In genomic region chr4:3252831-3253641, GRCh38 we compare ENCODE assay signal across 18 cellular contexts. TPM values are rescaled to one million over a fixed set of nuclear protein-coding genes. Genes with fewer than 3 reads are reported as not detected.
DNase-seq lines count a peak whose midpoint lies in the region; ATAC-seq and TF ChIP-seq lines count a peak whose summit lies in the region.
"Had no signal": no experiment of that assay in that cellular context is flagged by ENCODE, and none has a peak within 500 bp of the region (broad histone marks: within the 10 kb centered on the region; RNA-seq: fewer than 3 reads in every experiment).

No MANE protein-coding gene starts in this region.

- no peak overlapping the region for H2BK20ac ChIP-seq in IMR-90 (ENCODE audit: low read depth, low read length)

- H3K9me3 ChIP-seq in IMR-90 (ENCODE audit: control insufficient read depth, insufficient read depth, low read length) (no peaks in the 10 kb centered on the region), ovary (no peaks in the 10 kb centered on the region)
- H3K9me3 ChIP-seq: Caco-2, heart right ventricle had no signal

- no peak overlapping the region for H4K91ac ChIP-seq in IMR-90 (ENCODE audit: insufficient read depth, low read depth, low read length)

- H3K9ac ChIP-seq in IMR-90 (ENCODE audit: low read depth, low read length), result no peak overlapping the region

- no peak overlapping the region for H3K14ac ChIP-seq in IMR-90 (replicated peaks; ENCODE audit: low read depth, low read length)

- H2AFZ ChIP-seq in IMR-90 (replicated peaks; ENCODE audit: low read length, poor library complexity), result no peak overlapping the region

- H3K36me3 Mint-ChIP-seq in CD14-positive monocyte, result peaks cover 0 to 9% of the 10 kb centered on the region in 2 donors
- H3K36me3 Mint-ChIP-seq: naive B cell had no signal

- H3K4me3 ChIP-seq in IMR-90 (ENCODE audit: insufficient read depth, low read depth, low read length) (no peak overlapping the region), ovary (no peak overlapping the region)
- H3K4me3 ChIP-seq: heart right ventricle had no signal

- no peaks in the 10 kb centered on the region for H3K9me1 ChIP-seq in IMR-90 (ENCODE audit: insufficient read depth, low read length)

- H2BK15ac ChIP-seq in IMR-90 (ENCODE audit: low read depth, low read length), result no peak overlapping the region

- no peak for TF ChIP-seq EP300 in ovary (IDR thresholded peaks at IDR 0.05)

- no peak overlapping the region for H3K56ac ChIP-seq in IMR-90 (ENCODE audit: extremely low read depth, insufficient read depth, low read length)

- no TSS peak for BruUV-seq in IMR-90 (replicated peaks; lab: Mats Ljungman, UMichigan)

- dilution Hi-C loops in IMR-90 (cut with HindIII; ENCODE audit: low sequenced_read_pairs, unreplicated experiment), result no loop called here

- no peak for TF ChIP-seq CTCF in CD14-positive monocyte (IDR thresholded peaks at IDR 0.05)
- no peak for TF ChIP-seq CTCF in IMR-90 (conservative IDR thresholded peaks at IDR 0.05; ENCODE audit: low read depth, low read length)
- TF ChIP-seq CTCF in ovary (IDR thresholded peaks at IDR 0.05), result no peak

- H3K27me3 Mint-ChIP-seq in CD14-positive monocyte (ENCODE audit: low read depth in 3 of 3), result peaks cover 0 to 2% (median 1%) of the 10 kb centered on the region in 3 donors
- H3K27me3 Mint-ChIP-seq: activated naive CD8-positive, alpha-beta T cell treated with anti-CD3 and anti-CD28 coated beads, Interleukin-2, amount 50 U/mL, for 24 hours; dendritic cell treated with granulocyte-macrophage colony-stimulating factor and Interleukin-4, amounts not matched to agents 40 ng/mL and 50 ng/mL, for 4 days; naive B cell; progenitor cell of endocrine pancreas had no signal

- no peak overlapping the region for H3K23ac ChIP-seq in IMR-90 (ENCODE audit: low read depth, low read length)

- TF ChIP-seq RAD21 in IMR-90 (IDR thresholded peaks at IDR 0.05; ENCODE audit: low read length), result no peak

- no peak for TF ChIP-seq POLR2A in IMR-90 (IDR thresholded peaks at IDR 0.05; ENCODE audit: low read depth, low read length)
- no peak for TF ChIP-seq POLR2A in ovary (IDR thresholded peaks at IDR 0.05)

- no peak overlapping the region for H3K27ac Mint-ChIP-seq in CD14-positive monocyte
- H3K27ac Mint-ChIP-seq: activated naive CD8-positive, alpha-beta T cell treated with anti-CD3 and anti-CD28 coated beads, Interleukin-2, amount 50 U/mL, for 24 hours; dendritic cell treated with granulocyte-macrophage colony-stimulating factor and Interleukin-4, amounts not matched to agents 40 ng/mL and 50 ng/mL, for 4 days; immature natural killer cell; progenitor cell of endocrine pancreas had no signal

- no peak overlapping the region for H2BK5ac ChIP-seq in IMR-90 (ENCODE audit: low read depth, low read length, poor library complexity, severe bottlenecking)

- H3K9me3 Mint-ChIP-seq in CD14-positive monocyte, result no peaks in the 10 kb centered on the region
- H3K9me3 Mint-ChIP-seq: activated naive CD8-positive, alpha-beta T cell treated with anti-CD3 and anti-CD28 coated beads, Interleukin-2, amount 50 U/mL, for 24 hours; dendritic cell treated with granulocyte-macrophage colony-stimulating factor and Interleukin-4, amounts not matched to agents 40 ng/mL and 50 ng/mL, for 4 days; immature natural killer cell; naive B cell had no signal

- POLR2A ChIA-PET in IMR-90 (lab: Charles Lee; ENCODE audit: unreplicated experiment), result no interaction called here

- H3K4me2 ChIP-seq in IMR-90 (ENCODE audit: low read depth, low read length), result no peak overlapping the region

- peak overlapping the region; percentile 5 for H2AK9ac ChIP-seq in IMR-90 (replicated peaks; ENCODE audit: low read depth, low read length, poor library complexity)

- intact Hi-C loops in CD14-positive monocyte (cut with micrococcal nuclease) (no loop called here), IMR-90 (cut with micrococcal nuclease) (no loop called here), left ventricle myocardium superior (cut with micrococcal nuclease) (no loop called here), ovary (cut with DNase I) (no loop called here)

- no peak overlapping the region for H3K18ac ChIP-seq in IMR-90 (ENCODE audit: low read depth, low read length)

- H3K4me1 ChIP-seq in IMR-90 (ENCODE audit: control insufficient read depth, insufficient read depth, low read length), result no peaks in the 10 kb centered on the region
- peaks cover 1% of the 10 kb centered on the region for H3K4me1 ChIP-seq in ovary (ENCODE audit: insufficient read depth)
- H3K4me1 ChIP-seq: Caco-2, heart right ventricle had no signal

- no peak for ATAC-seq in IMR-90 (ENCODE audit: low read depth)
- ATAC-seq in left ventricle myocardium superior, result no peak
- no peak for ATAC-seq in HG03039 (IDR thresholded peaks at IDR 0.05; ENCODE audit: unreplicated experiment)
- ATAC-seq: activated naive CD8-positive, alpha-beta T cell treated with anti-CD3 and anti-CD28 coated beads, Interleukin-2, amount 50 U/mL, for 24 hours; heart right ventricle had no signal

- no peaks in the 10 kb centered on the region for H4K20me1 ChIP-seq in IMR-90 (ENCODE audit: insufficient read depth, low read length)

- H3K27ac ChIP-seq in IMR-90 (ENCODE audit: insufficient read depth, low read length) (no peak overlapping the region), ovary (no peak overlapping the region)
- H3K27ac ChIP-seq: heart right ventricle had no signal

- H3K4me1 Mint-ChIP-seq in CD14-positive monocyte, result no peaks in the 10 kb centered on the region
- H3K4me1 Mint-ChIP-seq: activated naive CD8-positive, alpha-beta T cell treated with anti-CD3 and anti-CD28 coated beads, Interleukin-2, amount 50 U/mL, for 24 hours; immature natural killer cell had no signal

- H2BK120ac ChIP-seq in IMR-90 (ENCODE audit: low read depth, low read length), result no peak overlapping the region

- no peaks in the 10 kb centered on the region; the same call in 1 of the 2 replicates for H3K27me3 ChIP-seq in IMR-90 (ENCODE audit: control insufficient read depth, insufficient read depth, low read length)
- H3K27me3 ChIP-seq in ovary, result no peaks in the 10 kb centered on the region
- H3K27me3 ChIP-seq: heart right ventricle had no signal

- H2AK5ac ChIP-seq in IMR-90 (ENCODE audit: low read depth, low read length), result no peak overlapping the region

- DNase-seq in CD14-positive monocyte (ENCODE audit: low spot score) (peak; percentile 33), IMR-90 (no peak), left ventricle myocardium superior (peak; percentile 21), ovary (peak in 4 of 5 donors; percentile 6 to 23 (median 13)), NCI-H187 (lab: John Stamatoyannopoulos, UW) (no peak), iPS-NIHi7 (ENCODE audit: extremely low spot score) (no peak)
- DNase-seq: activated naive CD8-positive, alpha-beta T cell treated with anti-CD3 and anti-CD28 coated beads, Interleukin-2, amount 50 U/mL, for 24 hours; immature natural killer cell; Karpas-422; naive B cell; NCI-H1048; NCI-H2029 treated with DMSO at 0.1 percent for 48 hours; T-helper 1 cell had no signal

- H4K5ac ChIP-seq in IMR-90 (ENCODE audit: low read depth, low read length), result no peak overlapping the region

- H3K4me3 Mint-ChIP-seq in CD14-positive monocyte, result no peak overlapping the region
- H3K4me3 Mint-ChIP-seq: activated naive CD8-positive, alpha-beta T cell treated with anti-CD3 and anti-CD28 coated beads, Interleukin-2, amount 50 U/mL, for 24 hours; dendritic cell treated with granulocyte-macrophage colony-stimulating factor and Interleukin-4, amounts not matched to agents 40 ng/mL and 50 ng/mL, for 4 days; immature natural killer cell; naive B cell had no signal

- WGBS in IMR-90 (ENCODE audit: extremely low coverage in 2 of 2, insufficient read length in 1 of 2), 2 experiments, result 89% methylated on average over 21 of the region's 38 CpGs; no CpG with 5 or more reads in 1 of the 2 experiments
- 75 to 93% (median 92%) methylated on average over 38 of the region's 38 CpGs for WGBS in ovary, 3 donors

- H3K36me3 ChIP-seq in IMR-90 (ENCODE audit: control insufficient read depth, insufficient read depth, low read length) (no peaks in the 10 kb centered on the region), ovary (no peaks in the 10 kb centered on the region)

- no peaks in the 10 kb centered on the region for H3K79me1 ChIP-seq in IMR-90 (ENCODE audit: low read depth in 1 of 2, low read length in 2 of 2)

- no peak overlapping the region for H3K4ac ChIP-seq in IMR-90 (ENCODE audit: low read depth, low read length)

- H4K8ac ChIP-seq in IMR-90 (ENCODE audit: low read depth in 2 of 2, low read length in 2 of 2), result no peak overlapping the region

- CTCF ChIA-PET in IMR-90 (lab: Yijun Ruan, JAX), result no interaction called here

- in situ Hi-C loops in IMR-90 (cut with MboI; ENCODE audit: low sequenced_read_pairs), result no loop called here

TF ChIP-seq in IMR-90, 13 proteins besides CTCF, POLR2A, EP300 and RAD21 (continues in another document):
- TF ChIP-seq MAFK (IDR thresholded peaks at IDR 0.05; ENCODE audit: low read depth, low read length) (no peak), MXI1 (IDR thresholded peaks at IDR 0.05; ENCODE audit: borderline replicate concordance, low read depth, low read length) (no peak), NFE2L2 (IDR thresholded peaks at IDR 0.05; ENCODE audit: low read depth, low read length) (no peak), CEBPB (IDR thresholded peaks at IDR 0.05; ENCODE audit: low read depth, low read length) (no peak), USF2 (IDR thresholded peaks at IDR 0.05; ENCODE audit: low read depth, low read length) (no peak), SMC3 (IDR thresholded peaks at IDR 0.05; ENCODE audit: low read depth, low read length) (no peak)

RNA-seq across cellular contexts. Expression of gene MSANTD1, which starts 4.1 kb away (rescaled TPM):
- polyA plus RNA-seq in CD14-positive monocyte, result not detected
- under 0.01 and 0.28 TPM in 2 replicates for total RNA-seq in IMR-90 (2012; rRNA removed)
- 0.07 and 0.09 TPM in 2 replicates for polyA plus RNA-seq in IMR-90 (2012; rRNA removed)
- polyA plus RNA-seq in IMR-90 (2012; cell fraction: cytosol; rRNA removed), result 0.07 TPM in 1 of 2 replicates, not detected in the other
- 1.2 and 2.0 TPM in 2 replicates for polyA plus RNA-seq in IMR-90 (2012; cell fraction: nucleus; rRNA removed; ENCODE audit: low replicate concordance)
- total RNA-seq in left ventricle myocardium superior, result 0.45 TPM
- total RNA-seq in ovary, result 1 to 10 TPM in 3 of 7 donors, under 1 TPM in 4; 0.61 to 1.4 (median 0.98) TPM
- under 1 TPM; 0.15 to 0.24 TPM for polyA plus RNA-seq in ovary
- polyA plus RNA-seq: immature natural killer cell had no signal

RNA-seq across cellular contexts. Expression of gene RGS12, which starts 39.8 kb away (rescaled TPM):
- 1 to 10 TPM in 1 of 2 donors, under 1 TPM in 1; 0.75 to 2.7 TPM for polyA plus RNA-seq in CD14-positive monocyte
- total RNA-seq in IMR-90 (2012; rRNA removed), result 11.8 and 13.1 TPM in 2 replicates
- polyA plus RNA-seq in IMR-90 (2012; rRNA removed), result 12.0 and 15.7 TPM in 2 replicates
- 9.1 and 13.7 TPM in 2 replicates for polyA plus RNA-seq in IMR-90 (2012; cell fraction: cytosol; rRNA removed)
- polyA plus RNA-seq in IMR-90 (2012; cell fraction: nucleus; rRNA removed; ENCODE audit: low replicate concordance), result 27.6 and 42.6 TPM in 2 replicates
- 14.6 TPM for total RNA-seq in left ventricle myocardium superior
- 10 to 100 TPM; 15.3 to 50.7 (median 42.1) TPM for total RNA-seq in ovary
- polyA plus RNA-seq in ovary, result 10 to 100 TPM; 11.4 to 29.0 TPM

Comparison
In these comparisons a context has a peak if more than half of its experiments do, and no peak if none do; other contexts are left out.
1. DNase-seq: peak in CD14-positive monocyte (single experiment), left ventricle myocardium superior (single experiment) and ovary (4 of 5); none in IMR-90 (single experiment), NCI-H187 (0 of 2) and iPS-NIHi7 (single experiment).